In the genomic region with DNA sequence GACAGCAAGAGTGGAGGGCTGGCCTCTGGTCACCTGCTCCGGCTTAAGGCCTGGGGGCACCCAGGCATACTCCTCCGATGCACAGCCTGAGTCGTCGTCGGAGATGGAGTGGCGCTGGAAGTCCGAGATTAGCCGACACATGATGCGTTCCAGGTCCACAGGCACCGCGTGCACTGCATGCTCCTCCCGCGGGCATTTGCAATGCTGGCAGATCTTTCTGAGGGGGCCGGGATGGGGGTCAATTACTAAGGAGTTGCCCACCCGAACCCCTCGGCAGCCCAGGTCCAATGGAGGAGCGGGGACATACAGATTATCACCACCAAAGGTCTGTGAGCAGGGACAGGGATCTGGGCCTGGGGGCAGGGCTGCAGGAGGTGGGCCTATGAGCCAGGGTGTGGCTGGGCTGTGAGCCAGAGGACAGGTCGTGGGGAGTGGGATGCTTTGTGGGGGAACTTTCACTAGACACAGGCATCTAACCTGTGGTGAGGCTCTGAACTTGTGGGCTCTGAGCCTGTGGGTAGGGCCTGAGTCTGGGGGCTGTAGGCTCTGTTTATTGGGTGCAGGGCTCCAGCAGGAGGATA, we compare ENCODE assay signal across 9 cellular contexts. TPM values are rescaled to one million over a fixed set of nuclear protein-coding genes. Genes with fewer than 3 reads are reported as not detected.
DNase-seq lines count a peak whose midpoint lies in the region; ATAC-seq, FAIRE-seq and TF ChIP-seq lines count a peak whose summit lies in the region.
"Had no signal": no experiment of that assay in that cellular context is flagged by ENCODE, and none has a peak within 500 bp of the region (broad histone marks: within the 10 kb centered on the region; RNA-seq: fewer than 3 reads in every experiment).

No MANE protein-coding gene starts in this region.

- no peak for FAIRE-seq in GM12891 (lab: Jason Lieb, UNC)

- H3K9me3 ChIP-seq in A673 (ENCODE audit: low read depth, low read length, poor library complexity, severe bottlenecking) (no peaks in the 10 kb centered on the region), HCT116 (ENCODE audit: control insufficient read depth in 1 of 2, insufficient read depth in 1 of 2, low read depth in 1 of 2, low read length in 2 of 2) (no peaks in the 10 kb centered on the region)

- peak overlapping the region; percentile 80 for H3K27ac Mint-ChIP-seq in central memory CD8-positive, alpha-beta T cell (ENCODE audit: low read depth)
- H3K27ac Mint-ChIP-seq in natural killer cell treated with Interleukin-12 subunit alpha and Interleukin-12 subunit beta and Interleukin-15 and Interleukin-18, amount 100 ng/mL, for 72 hours: peak overlapping the region in 1 of 2 donors; percentile 39

- H3K9me2 ChIP-seq in HCT116 (ENCODE audit: insufficient read depth): no peaks in the 10 kb centered on the region

- H3K9ac ChIP-seq in HCT116 (ENCODE audit: low read length): peak overlapping the region; percentile 82; the same call in 1 of the 2 replicates

- CTCF ChIA-PET in A673 (lab: Charles Lee): interaction anchor here (0.8 kb wide), 2 partner anchors 9 to 28 kb away, joined by 4 read pairs; no protein-coding TSS in a partner anchor
- CTCF ChIA-PET in HCT116 (lab: Charles Lee): interaction anchor here (0.9 to 1.4 kb wide), 4 partner anchors 9 to 28 kb away, joined by 3 to 8 read pairs (median 4); no protein-coding TSS in a partner anchor

- H3K27me3 ChIP-seq in A673 (replicated peaks; ENCODE audit: insufficient read depth, low read depth, low read length, poor library complexity) (no peaks in the 10 kb centered on the region), HCT116 (ENCODE audit: insufficient read depth, low read length) (no peaks in the 10 kb centered on the region)

- TF ChIP-seq CTCF in A673 (conservative IDR thresholded peaks at IDR 0.05; ENCODE audit: low read depth, low read length) (no peak), HCT116 (IDR thresholded peaks at IDR 0.05 in 2 of 3, conservative IDR thresholded peaks at IDR 0.05 in 1 of 3; ENCODE audit: borderline replicate concordance in 1 of 3, insufficient read depth in 1 of 3, low read depth in 2 of 3, low read length in 2 of 3) (no peak)

- H3K36me3 ChIP-seq in A673 (ENCODE audit: insufficient read depth, low read length, poor library complexity, severe bottlenecking) (peaks cover 3% of the 10 kb centered on the region), HCT116 (ENCODE audit: control insufficient read depth in 1 of 2, insufficient read depth in 2 of 2, low read length in 2 of 2) (peaks cover 3 to 8% of the 10 kb centered on the region in 2 experiments; a peak in 3 of 4 replicates)

- peak overlapping the region; percentile 78 for H3K4me3 Mint-ChIP-seq in central memory CD8-positive, alpha-beta T cell
- peak overlapping the region; percentile 80 for H3K4me3 Mint-ChIP-seq in natural killer cell treated with Interleukin-12 subunit alpha and Interleukin-12 subunit beta and Interleukin-15 and Interleukin-18, amount 100 ng/mL, for 72 hours

- peaks cover 24% of the 10 kb centered on the region for H3K79me2 ChIP-seq in HCT116 (ENCODE audit: insufficient read depth, low read length)

- DNase-seq in A673 (ENCODE audit: low spot score): no peak
- DNase-seq in HCT116 (ENCODE audit: low read depth, low spot score): no peak
- no peak for DNase-seq in central memory CD8-positive, alpha-beta T cell (ENCODE audit: low spot score in 2 of 2)
- no peak for DNase-seq in natural killer cell treated with Interleukin-12 subunit alpha and Interleukin-12 subunit beta and Interleukin-15 and Interleukin-18, amount 100 ng/mL, for 72 hours (ENCODE audit: low spot score)
- DNase-seq in GM12891 (ENCODE audit: insufficient read length, low spot score): no peak
- DNase-seq in cerebellar cortex (ENCODE audit: low spot score): no peak
- DNase-seq in foreskin melanocyte: no peak
- DNase-seq in stimulated activated naive CD4-positive, alpha-beta T cell treated with Interleukin-2 at 50 U/mL for 16 hours (lab: John Stamatoyannopoulos, UW): no peak
- DNase-seq: DND-41 had no signal

- no peaks in the 10 kb centered on the region for H3K9me3 Mint-ChIP-seq in central memory CD8-positive, alpha-beta T cell
- H3K9me3 Mint-ChIP-seq in natural killer cell treated with Interleukin-12 subunit alpha and Interleukin-12 subunit beta and Interleukin-15 and Interleukin-18, amount 100 ng/mL, for 72 hours: no peaks in the 10 kb centered on the region

- ATAC-seq in HCT116: no peak; the same call in 1 of the 2 replicates
- ATAC-seq in central memory CD8-positive, alpha-beta T cell (replicated peaks; ENCODE audit: extremely low read depth, poor library complexity, severe bottlenecking): no peak
- ATAC-seq in natural killer cell treated with Interleukin-12 subunit alpha and Interleukin-12 subunit beta and Interleukin-15 and Interleukin-18, amount 100 ng/mL, for 72 hours: no peak

- H3K4me2 ChIP-seq in HCT116 (ENCODE audit: low read length): peak overlapping the region; percentile 89

- peaks cover 19% of the 10 kb centered on the region for H3K36me3 Mint-ChIP-seq in central memory CD8-positive, alpha-beta T cell (ENCODE audit: insufficient read depth)
- peaks cover 11% of the 10 kb centered on the region for H3K36me3 Mint-ChIP-seq in natural killer cell treated with Interleukin-12 subunit alpha and Interleukin-12 subunit beta and Interleukin-15 and Interleukin-18, amount 100 ng/mL, for 72 hours

- RAD21 ChIA-PET in HCT116 (lab: Charles Lee; ENCODE audit: low non-redundant PET in 1 of 2, low total read pairs in 2 of 2, uncharacterized antibody in 2 of 2, unreplicated experiment in 2 of 2): interaction anchor here in 1 of 2 experiments (0.7 kb wide), 1 partner anchor 62 kb away, joined by 3 read pairs; no protein-coding TSS in a partner anchor

- H3K4me1 Mint-ChIP-seq in central memory CD8-positive, alpha-beta T cell: peaks cover 26% of the 10 kb centered on the region
- peaks cover 5 to 22% of the 10 kb centered on the region in 2 donors for H3K4me1 Mint-ChIP-seq in natural killer cell treated with Interleukin-12 subunit alpha and Interleukin-12 subunit beta and Interleukin-15 and Interleukin-18, amount 100 ng/mL, for 72 hours (ENCODE audit: low read depth in 2 of 2)

- H3K4me1 ChIP-seq in A673 (ENCODE audit: insufficient read depth, low read length, poor library complexity, severe bottlenecking): peaks cover 6% of the 10 kb centered on the region
- H3K4me1 ChIP-seq in HCT116 (ENCODE audit: control insufficient read depth in 1 of 2, insufficient read depth in 2 of 2, low read length in 2 of 2): peaks cover 8 to 27% of the 10 kb centered on the region in 2 experiments

- TF ChIP-seq POLR2A in HCT116 (IDR thresholded peaks at IDR 0.05; ENCODE audit: borderline replicate concordance, extremely low read depth, insufficient read depth, insufficient read length): no peak
- no peak for TF ChIP-seq POLR2A in GM12891 (IDR thresholded peaks at IDR 0.05; ENCODE audit: low read depth, low read length)

- TF ChIP-seq RAD21 in HCT116 (IDR thresholded peaks at IDR 0.05; ENCODE audit: low read depth): no peak

- H4K20me1 ChIP-seq in HCT116 (ENCODE audit: insufficient read depth): no peaks in the 10 kb centered on the region

- POLR2A ChIA-PET in A673 (lab: Charles Lee; ENCODE audit: low non-redundant PET): no interaction called here
- POLR2A ChIA-PET in HCT116 (lab: Charles Lee): interaction anchor here (0.6 to 1.3 kb wide), 5 partner anchors 9 to 85 kb away, joined by 3 to 9 read pairs (median 4); partner anchors contain the start of gene PLP2

- H3K4me3 ChIP-seq in A673 (ENCODE audit: low read depth, low read length, poor library complexity, severe bottlenecking): peak overlapping the region; percentile 47
- peak overlapping the region; percentile 31 to 71; a peak in 3 of 4 replicates for H3K4me3 ChIP-seq in HCT116 (replicated peaks in 1 of 2; ENCODE audit: low read depth in 1 of 2, low read length in 2 of 2)

- no peak overlapping the region for H2AFZ ChIP-seq in HCT116 (ENCODE audit: low read depth, low read length, poor library complexity, severe bottlenecking)

- intact Hi-C loops in A673 (cut with micrococcal nuclease; ENCODE audit: unreplicated experiment) (no loop called here), HCT116 (cut with micrococcal nuclease) (no loop called here)

- no TSS peak for BruUV-seq in A673 (replicated peaks; lab: Mats Ljungman, UMichigan)
- BruUV-seq in HCT116 (replicated peaks; lab: Mats Ljungman, UMichigan): no TSS peak

- H3K27ac ChIP-seq in A673 (ENCODE audit: low read depth, low read length, poor library complexity, severe bottlenecking): no peak overlapping the region
- peak overlapping the region; percentile 84 for H3K27ac ChIP-seq in HCT116 (ENCODE audit: low read depth, low read length)

- H3K27me3 Mint-ChIP-seq in central memory CD8-positive, alpha-beta T cell: no peaks in the 10 kb centered on the region
- H3K27me3 Mint-ChIP-seq in natural killer cell treated with Interleukin-12 subunit alpha and Interleukin-12 subunit beta and Interleukin-15 and Interleukin-18, amount 100 ng/mL, for 72 hours: no peaks in the 10 kb centered on the region

RNA-seq across cellular contexts. Expression of gene PRICKLE3, which starts 2.4 kb away (rescaled TPM):
- total RNA-seq in A673 (2021) (4.8 and 6.7 TPM in 2 replicates), HCT116 (2021; ENCODE audit: unreplicated experiment) (27.8 TPM)
- 23.1 and 24.8 TPM in 2 replicates for polyA plus RNA-seq in HCT116 (2012)
- total RNA-seq in natural killer cell treated with Interleukin-12 subunit alpha and Interleukin-12 subunit beta and Interleukin-15 and Interleukin-18, amount 100 ng/mL, for 72 hours: 10 to 100 TPM; 13.1 to 16.0 TPM
- polyA plus RNA-seq in GM12891 (2012; ENCODE audit: low read depth, missing spikeins): 8.1 TPM

RNA-seq across cellular contexts. Expression of gene PLP2, which starts 12.1 kb away (rescaled TPM):
- total RNA-seq in A673 (2021) (70.0 and 87.5 TPM in 2 replicates), HCT116 (2021; ENCODE audit: unreplicated experiment) (207 TPM)
- polyA plus RNA-seq in HCT116 (2012): 358 and 400 TPM in 2 replicates
- total RNA-seq in natural killer cell treated with Interleukin-12 subunit alpha and Interleukin-12 subunit beta and Interleukin-15 and Interleukin-18, amount 100 ng/mL, for 72 hours: 10 to 100 TPM; 50.6 to 54.0 TPM
- polyA plus RNA-seq in GM12891 (2012; ENCODE audit: low read depth, missing spikeins): 26.6 TPM

RNA-seq across cellular contexts. Expression of gene SYP, which starts 16.2 kb away (rescaled TPM):
- total RNA-seq in A673 (2021): 14.6 and 16.3 TPM in 2 replicates
- 1.2 TPM for total RNA-seq in HCT116 (2021; ENCODE audit: unreplicated experiment)
- 0.99 and 1.1 TPM in 2 replicates for polyA plus RNA-seq in HCT116 (2012)
- total RNA-seq in natural killer cell treated with Interleukin-12 subunit alpha and Interleukin-12 subunit beta and Interleukin-15 and Interleukin-18, amount 100 ng/mL, for 72 hours: 1 to 10 TPM in 1 of 2 donors, under 1 TPM in 1; 0.84 to 1.7 TPM
- polyA plus RNA-seq in GM12891 (2012; ENCODE audit: low read depth, missing spikeins): 0.71 TPM

RNA-seq across cellular contexts. Expression of gene MAGIX, which starts 21.2 kb away (rescaled TPM):
- 1.1 and 1.5 TPM in 2 replicates for total RNA-seq in A673 (2021)
- 2.6 TPM for total RNA-seq in HCT116 (2021; ENCODE audit: unreplicated experiment)
- polyA plus RNA-seq in HCT116 (2012): 0.62 and 1.1 TPM in 2 replicates
- 1 to 10 TPM; 1.2 to 1.3 TPM for total RNA-seq in natural killer cell treated with Interleukin-12 subunit alpha and Interleukin-12 subunit beta and Interleukin-15 and Interleukin-18, amount 100 ng/mL, for 72 hours
- 0.33 TPM for polyA plus RNA-seq in GM12891 (2012; ENCODE audit: low read depth, missing spikeins)

RNA-seq across cellular contexts. Expression of gene CACNA1F, which starts 49.3 kb away (rescaled TPM):
- total RNA-seq in A673 (2021) (not detected in 2 replicates), HCT116 (2021; ENCODE audit: unreplicated experiment) (not detected)
- not detected in 2 replicates for polyA plus RNA-seq in HCT116 (2012)
- total RNA-seq in natural killer cell treated with Interleukin-12 subunit alpha and Interleukin-12 subunit beta and Interleukin-15 and Interleukin-18, amount 100 ng/mL, for 72 hours: under 1 TPM in 1 of 2 donors, not detected in 1; 0.14 TPM
- 0.22 TPM for polyA plus RNA-seq in GM12891 (2012; ENCODE audit: low read depth, missing spikeins)
